ENCODE assay signal across 1 cellular context in the genomic region with DNA sequence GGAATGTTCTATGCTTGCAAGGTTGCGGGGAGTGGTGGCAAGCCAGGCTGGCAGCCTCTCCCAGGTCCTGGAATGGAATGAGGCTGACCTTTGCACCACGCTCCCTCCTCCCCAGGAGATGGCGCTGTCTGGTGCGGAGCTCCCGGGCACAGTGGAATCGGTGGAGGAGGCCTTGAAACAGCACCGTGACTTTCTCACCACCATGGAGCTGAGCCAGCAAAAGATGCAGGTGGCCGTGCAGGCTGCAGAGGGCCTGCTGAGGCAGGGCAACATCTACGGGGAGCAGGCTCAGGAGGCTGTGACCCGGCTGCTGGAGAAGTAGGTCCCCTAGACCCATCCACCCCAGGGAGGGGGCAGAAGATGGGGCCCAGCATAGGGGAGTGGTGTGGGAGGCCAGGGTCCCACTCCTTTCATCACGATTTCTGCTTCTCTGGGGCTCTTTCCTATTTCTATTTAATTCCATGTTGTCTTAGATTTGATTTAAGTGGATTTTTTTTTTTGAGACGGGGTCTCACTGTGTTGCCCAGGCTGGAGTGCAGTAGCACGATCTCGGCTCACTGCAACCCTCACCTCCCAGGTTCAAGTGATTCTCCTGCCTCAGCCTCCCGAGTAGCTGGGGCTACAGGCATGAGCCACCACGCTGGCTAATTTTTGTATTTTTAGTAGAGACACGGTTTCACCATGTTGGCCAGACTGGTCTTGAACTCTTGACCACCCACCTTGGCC.
A peak's percentile ranks its signal among the peaks of the same experiment; 100 is the strongest.
TF ChIP-seq lines count a peak whose summit lies in the region.

No MANE protein-coding gene starts in this region.

TF ChIP-seq in HepG2, 621 proteins besides CTCF, POLR2A, EP300 and RAD21 (continued from another document and continues in another):
- TF ChIP-seq ZBTB49 (CRISPR knock-in tag; IDR thresholded peaks at IDR 0.05; ENCODE audit: borderline replicate concordance) = 0 out of 2 replicates have a peak, but pooled peaks have one; percentile 38
- TF ChIP-seq ZNF331 (CRISPR knock-in tag; IDR thresholded peaks at IDR 0.05) = peak; percentile 38; the same call in 1 of the 2 replicates
- peak; percentile 79; the same call in 1 of the 2 replicates for TF ChIP-seq KDM2A (CRISPR knock-in tag; IDR thresholded peaks at IDR 0.05; ENCODE audit: borderline replicate concordance, low read depth)
- TF ChIP-seq KIAA2018 (CRISPR knock-in tag; IDR thresholded peaks at IDR 0.05; ENCODE audit: borderline replicate concordance) = no peak
- no peak for TF ChIP-seq TRIM22 (IDR thresholded peaks at IDR 0.05)
- no peak for TF ChIP-seq PHF8 (CRISPR knock-in tag; IDR thresholded peaks at IDR 0.05)
- peak; percentile 32; the same call in 1 of the 2 replicates for TF ChIP-seq MAZ (IDR thresholded peaks at IDR 0.05; ENCODE audit: borderline replicate concordance, low read depth, low read length)
- TF ChIP-seq MAZ (CRISPR knock-in tag; IDR thresholded peaks at IDR 0.05; ENCODE audit: low read depth) = 0 out of 2 replicates have a peak, but pooled peaks have one; percentile 20
- TF ChIP-seq, protein P1, sequence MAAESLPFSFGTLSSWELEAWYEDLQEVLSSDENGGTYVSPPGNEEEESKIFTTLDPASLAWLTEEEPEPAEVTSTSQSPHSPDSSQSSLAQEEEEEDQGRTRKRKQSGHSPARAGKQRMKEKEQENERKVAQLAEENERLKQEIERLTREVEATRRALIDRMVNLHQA (CRISPR knock-in tag; IDR thresholded peaks at IDR 0.05) = no peak
- TF ChIP-seq, protein P2, sequence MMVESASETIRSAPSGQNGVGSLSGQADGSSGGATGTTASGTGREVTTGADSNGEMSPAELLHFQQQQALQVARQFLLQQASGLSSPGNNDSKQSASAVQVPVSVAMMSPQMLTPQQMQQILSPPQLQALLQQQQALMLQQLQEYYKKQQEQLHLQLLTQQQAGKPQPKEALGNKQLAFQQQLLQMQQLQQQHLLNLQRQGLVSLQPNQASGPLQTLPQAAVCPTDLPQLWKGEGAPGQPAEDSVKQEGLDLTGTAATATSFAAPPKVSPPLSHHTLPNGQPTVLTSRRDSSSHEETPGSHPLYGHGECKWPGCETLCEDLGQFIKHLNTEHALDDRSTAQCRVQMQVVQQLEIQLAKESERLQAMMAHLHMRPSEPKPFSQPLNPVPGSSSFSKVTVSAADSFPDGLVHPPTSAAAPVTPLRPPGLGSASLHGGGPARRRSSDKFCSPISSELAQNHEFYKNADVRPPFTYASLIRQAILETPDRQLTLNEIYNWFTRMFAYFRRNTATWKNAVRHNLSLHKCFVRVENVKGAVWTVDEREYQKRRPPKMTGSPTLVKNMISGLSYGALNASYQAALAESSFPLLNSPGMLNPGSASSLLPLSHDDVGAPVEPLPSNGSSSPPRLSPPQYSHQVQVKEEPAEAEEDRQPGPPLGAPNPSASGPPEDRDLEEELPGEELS (CRISPR knock-in tag; IDR thresholded peaks at IDR 0.05) = no peak
- no peak for TF ChIP-seq MTA3 (CRISPR knock-in tag; IDR thresholded peaks at IDR 0.05)
- no peak for TF ChIP-seq MED13 (CRISPR knock-in tag; IDR thresholded peaks at IDR 0.05)
- TF ChIP-seq MAFK (conservative IDR thresholded peaks at IDR 0.05 in 1 of 2, IDR thresholded peaks at IDR 0.05 in 1 of 2; ENCODE audit: low read length in 2 of 2) = peak; percentile 40 to 68; a peak in 3 of 4 replicates
- no peak for TF ChIP-seq REPIN1 (CRISPR knock-in tag; IDR thresholded peaks at IDR 0.05; ENCODE audit: borderline replicate concordance, low read depth)
- TF ChIP-seq CBFB (CRISPR knock-in tag; IDR thresholded peaks at IDR 0.05) = 0 out of 2 replicates have a peak, but pooled peaks have one; percentile 27
- peak; percentile 53; the same call in 1 of the 2 replicates for TF ChIP-seq NFKB2 (CRISPR knock-in tag; IDR thresholded peaks at IDR 0.05; ENCODE audit: borderline replicate concordance)
- peak; percentile 98 for TF ChIP-seq HNF4A (CRISPR knock-in tag; IDR thresholded peaks at IDR 0.05)
- TF ChIP-seq FOXO1 (CRISPR knock-in tag; IDR thresholded peaks at IDR 0.05) = no peak
- peak; percentile 63 for TF ChIP-seq MAFF (IDR thresholded peaks at IDR 0.05; ENCODE audit: low read depth, low read length)
- peak; percentile 53 for TF ChIP-seq RBM39 (IDR thresholded peaks at IDR 0.05; ENCODE audit: low read depth, low read length, poor library complexity, severe bottlenecking)
- no peak for TF ChIP-seq ZNF256 (CRISPR knock-in tag; conservative IDR thresholded peaks at IDR 0.05)
- peak; percentile 78; the same call in 1 of the 2 replicates for TF ChIP-seq HNRNPL (IDR thresholded peaks at IDR 0.05; ENCODE audit: low read depth, low read length)
- no peak for TF ChIP-seq ZNF816 (CRISPR knock-in tag; IDR thresholded peaks at IDR 0.05; ENCODE audit: borderline replicate concordance)
- peak; percentile 40; the same call in 1 of the 2 replicates for TF ChIP-seq HDAC1 (CRISPR knock-in tag; IDR thresholded peaks at IDR 0.05)
- TF ChIP-seq, protein P3, sequence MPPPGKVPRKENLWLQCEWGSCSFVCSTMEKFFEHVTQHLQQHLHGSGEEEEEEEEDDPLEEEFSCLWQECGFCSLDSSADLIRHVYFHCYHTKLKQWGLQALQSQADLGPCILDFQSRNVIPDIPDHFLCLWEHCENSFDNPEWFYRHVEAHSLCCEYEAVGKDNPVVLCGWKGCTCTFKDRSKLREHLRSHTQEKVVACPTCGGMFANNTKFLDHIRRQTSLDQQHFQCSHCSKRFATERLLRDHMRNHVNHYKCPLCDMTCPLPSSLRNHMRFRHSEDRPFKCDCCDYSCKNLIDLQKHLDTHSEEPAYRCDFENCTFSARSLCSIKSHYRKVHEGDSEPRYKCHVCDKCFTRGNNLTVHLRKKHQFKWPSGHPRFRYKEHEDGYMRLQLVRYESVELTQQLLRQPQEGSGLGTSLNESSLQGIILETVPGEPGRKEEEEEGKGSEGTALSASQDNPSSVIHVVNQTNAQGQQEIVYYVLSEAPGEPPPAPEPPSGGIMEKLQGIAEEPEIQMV (CRISPR knock-in tag; IDR thresholded peaks at IDR 0.05; ENCODE audit: low read depth) = no peak
- no peak for TF ChIP-seq NFIB (CRISPR knock-in tag; IDR thresholded peaks at IDR 0.05; ENCODE audit: borderline replicate concordance)
- TF ChIP-seq NR2C2 (CRISPR knock-in tag; IDR thresholded peaks at IDR 0.05; ENCODE audit: borderline replicate concordance) = no peak
- no peak for TF ChIP-seq DMTF1 (CRISPR knock-in tag; IDR thresholded peaks at IDR 0.05)
- TF ChIP-seq TAF1 (CRISPR knock-in tag; IDR thresholded peaks at IDR 0.05) = no peak
- TF ChIP-seq MAFG (CRISPR knock-in tag; IDR thresholded peaks at IDR 0.05) = peak; percentile 39; the same call in 1 of the 2 replicates
